ENCODE assay signal across 8 cellular contexts in the genomic region with DNA sequence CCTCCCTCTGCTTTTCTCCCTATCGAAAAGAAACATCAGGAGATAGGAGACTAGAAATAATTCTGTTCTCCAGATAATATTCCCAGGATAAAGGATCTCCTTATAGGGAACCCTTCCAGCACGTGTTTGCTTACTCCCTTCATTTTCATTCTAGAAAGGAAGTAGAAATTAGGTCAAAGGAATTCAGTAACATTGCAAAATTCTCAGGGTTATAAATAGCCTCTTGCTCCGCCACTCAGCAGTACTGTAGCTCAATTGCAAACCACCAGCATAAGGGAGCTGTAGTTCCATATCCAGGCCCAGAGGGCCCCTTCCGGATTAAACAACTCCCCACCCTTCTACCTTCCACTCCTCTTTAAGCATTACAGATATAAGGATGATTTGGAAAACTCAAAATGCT. TPM values are rescaled to one million over a fixed set of nuclear protein-coding genes. Genes with fewer than 3 reads are reported as not detected.
DNase-seq lines count a peak whose midpoint lies in the region; ATAC-seq and TF ChIP-seq lines count a peak whose summit lies in the region.

No MANE protein-coding gene starts in this region.

- H3K9me3 ChIP-seq in ascending aorta (no peaks in the 10 kb centered on the region), thyroid gland (no peaks in the 10 kb centered on the region)

- no peaks in the 10 kb centered on the region for H3K9me3 Mint-ChIP-seq in activated CD4-positive, alpha-beta T cell treated with anti-CD3 and anti-CD28 coated beads for 36 hours (ENCODE audit: low read depth)

- peaks cover 6% of the 10 kb centered on the region for H3K36me3 Mint-ChIP-seq in activated CD4-positive, alpha-beta T cell treated with anti-CD3 and anti-CD28 coated beads for 36 hours (ENCODE audit: low read depth)

- H3K4me1 ChIP-seq in ascending aorta = peaks cover 32 to 69% of the 10 kb centered on the region in 2 donors
- H3K4me1 ChIP-seq in thyroid gland = peaks cover 51 to 71% of the 10 kb centered on the region in 2 donors

- intact Hi-C loops in activated CD4-positive, alpha-beta T cell treated with anti-CD3 and anti-CD28 coated beads for 36 hours (cut with DNase I, micrococcal nuclease) = loop anchor here in 1 of 2 experiments (5.0 kb wide), 2 partner anchors 157 to 1102 kb away; a partner anchor contains a TSS
- intact Hi-C loops in ascending aorta (cut with DNase I) = loop anchor here (5.0 kb wide), 2 partner anchors 282 to 313 kb away; a partner anchor contains a TSS
- intact Hi-C loops in thyroid gland (cut with DNase I) = no loop called here

- peaks cover 63% of the 10 kb centered on the region for H3K4me1 Mint-ChIP-seq in activated CD4-positive, alpha-beta T cell treated with anti-CD3 and anti-CD28 coated beads for 36 hours

- no peaks in the 10 kb centered on the region for H3K27me3 ChIP-seq in ascending aorta
- no peaks in the 10 kb centered on the region for H3K27me3 ChIP-seq in thyroid gland

- CTCF ChIA-PET in activated CD4-positive, alpha-beta T cell treated with anti-CD3 and anti-CD28 coated beads for 36 hours (lab: Charles Lee) = interaction anchor here (0.7 to 1.8 kb wide), 5 partner anchors 21 to 285 kb away, joined by 3 to 6 read pairs (median 5); no protein-coding TSS in a partner anchor

- peak overlapping the region; percentile 80 for H3K27ac Mint-ChIP-seq in activated CD4-positive, alpha-beta T cell treated with anti-CD3 and anti-CD28 coated beads for 36 hours

- no peaks in the 10 kb centered on the region for H3K27me3 Mint-ChIP-seq in activated CD4-positive, alpha-beta T cell treated with anti-CD3 and anti-CD28 coated beads for 36 hours

- H3K27ac ChIP-seq in ascending aorta (peak overlapping the region; percentile 77 to 82), thyroid gland (peak overlapping the region; percentile 52 to 75 (median 62))

- H3K4me3 ChIP-seq in ascending aorta (peak overlapping the region; percentile 20 to 22), thyroid gland (replicated peaks in 1 of 3) (no peak overlapping the region)

- no peak for ATAC-seq in activated CD4-positive, alpha-beta T cell treated with anti-CD3 and anti-CD28 coated beads for 36 hours
- ATAC-seq in HG03439 (IDR thresholded peaks at IDR 0.05; ENCODE audit: unreplicated experiment) = no peak
- ATAC-seq in GM19397 (IDR thresholded peaks at IDR 0.05; ENCODE audit: unreplicated experiment) = no peak
- no peak for ATAC-seq in HG03196 (IDR thresholded peaks at IDR 0.05; ENCODE audit: unreplicated experiment)

- POLR2A ChIA-PET in activated CD4-positive, alpha-beta T cell treated with anti-CD3 and anti-CD28 coated beads for 36 hours (lab: Charles Lee) = no interaction called here

- DNase-seq in activated CD4-positive, alpha-beta T cell treated with anti-CD3 and anti-CD28 coated beads for 36 hours = no peak
- no peak for DNase-seq in activated CD4-positive, alpha-beta T cell treated with anti-CD3 and anti-CD28 coated beads, Interleukin-2, amount 50 U/mL, for 1 hour
- peak in 1 of 2 donors; percentile 76 for DNase-seq in ascending aorta (ENCODE audit: low spot score in 2 of 2)
- DNase-seq in kidney glomerular epithelial cell (lab: John Stamatoyannopoulos, UW) = peak; percentile 33
- DNase-seq in thyroid gland = peak; percentile 29 to 33

- 26 to 28% methylated on average over 4 of the region's 4 CpGs for WGBS in thyroid gland, 2 donors

- H3K4me3 Mint-ChIP-seq in activated CD4-positive, alpha-beta T cell treated with anti-CD3 and anti-CD28 coated beads for 36 hours = no peak overlapping the region

- TF ChIP-seq CTCF in ascending aorta (IDR thresholded peaks at IDR 0.05) (peak in 1 of 3 experiments; percentile 12), thyroid gland (IDR thresholded peaks at IDR 0.05) (peak in 1 of 6 experiments; percentile 12)

- H3K36me3 ChIP-seq in ascending aorta (peaks cover 0 to 6% of the 10 kb centered on the region in 2 donors), thyroid gland (no peaks in the 10 kb centered on the region)

- no peak for TF ChIP-seq POLR2A in thyroid gland (IDR thresholded peaks at IDR 0.05)

RNA-seq across cellular contexts. Expression of a gene that starts 6.2 kb away (rescaled TPM):
- total RNA-seq in activated CD4-positive, alpha-beta T cell treated with anti-CD3 and anti-CD28 coated beads for 36 hours = 10 to 100 TPM; 47.4 to 54.6 TPM
- total RNA-seq in ascending aorta (77.5 TPM), thyroid gland (10 to 100 TPM; 47.0 to 60.6 (median 54.6) TPM)

Comparison
In these comparisons a context has a peak if more than half of its experiments do, and no peak if none do; other contexts are left out.
1. DNase-seq: peak in kidney glomerular epithelial cell (single experiment) and thyroid gland (2 of 2); none in activated CD4-positive, alpha-beta T cell treated with anti-CD3 and anti-CD28 coated beads for 36 hours (single experiment) and activated CD4-positive, alpha-beta T cell treated with anti-CD3 and anti-CD28 coated beads, Interleukin-2, amount 50 U/mL, for 1 hour (single experiment).
2. H3K4me3 ChIP-seq: peak in ascending aorta (2 of 2); none in thyroid gland (0 of 3).